8 cellular contexts compared by ENCODE assay signal in the genomic region with DNA sequence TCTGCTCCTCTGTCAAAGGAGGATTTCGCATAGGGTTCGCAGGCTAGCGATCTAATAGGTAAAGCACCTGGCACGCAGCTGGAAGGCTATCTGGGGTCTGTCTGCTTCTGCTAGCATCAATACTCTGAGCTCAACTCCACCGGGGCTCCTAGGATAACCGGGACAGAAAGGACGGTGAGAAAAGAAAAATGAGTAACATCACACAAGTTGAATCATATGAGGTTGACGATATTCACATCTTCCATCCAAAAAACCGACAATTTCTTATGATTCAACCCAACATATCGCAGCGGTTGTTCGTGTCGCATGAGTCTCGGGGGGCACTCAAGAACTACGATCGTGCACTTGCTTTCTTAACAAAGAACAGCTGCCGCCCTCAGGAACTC. TPM values are rescaled to one million over a fixed set of nuclear protein-coding genes. Genes with fewer than 3 reads are reported as not detected.
DNase-seq lines count a peak whose midpoint lies in the region; ATAC-seq and TF ChIP-seq lines count a peak whose summit lies in the region.

No MANE protein-coding gene starts in this region.

- peaks cover 61% of the 10 kb centered on the region for H3K27me3 Mint-ChIP-seq in activated B cell treated with CpG ODN at 0.5 μM for 24 hours

- H3K9me3 Mint-ChIP-seq in activated B cell treated with CpG ODN at 0.5 μM for 24 hours = peaks cover 2% of the 10 kb centered on the region

- H3K27me3 ChIP-seq in GM23248 (replicated peaks; ENCODE audit: insufficient read depth) = peaks cover 76% of the 10 kb centered on the region
- H3K27me3 ChIP-seq in iPS-18a (ENCODE audit: control insufficient read depth, insufficient read depth, low read length) = peaks cover 46% of the 10 kb centered on the region
- no peaks in the 10 kb centered on the region for H3K27me3 ChIP-seq in testis

- peaks cover 25% of the 10 kb centered on the region for H3K4me1 Mint-ChIP-seq in activated B cell treated with CpG ODN at 0.5 μM for 24 hours

- no peak overlapping the region for H3K27ac ChIP-seq in GM23248
- no peak overlapping the region for H3K27ac ChIP-seq in iPS-18a (ENCODE audit: low read length)
- H3K27ac ChIP-seq in testis = no peak overlapping the region

- no peak for TF ChIP-seq CTCF in activated B cell treated with CpG ODN at 0.5 μM for 24 hours (IDR thresholded peaks at IDR 0.05)
- no peak for TF ChIP-seq CTCF in testis (IDR thresholded peaks at IDR 0.05)

- intact Hi-C loops in activated B cell treated with CpG ODN at 0.5 μM for 24 hours (cut with micrococcal nuclease) = no loop called here
- intact Hi-C loops in testis (cut with DNase I; ENCODE audit: low total_unique reads) = no loop called here

- H3K36me3 ChIP-seq in GM23248 (ENCODE audit: low read depth) (no peaks in the 10 kb centered on the region), iPS-18a (ENCODE audit: control insufficient read depth, low read depth, low read length) (peaks cover 5% of the 10 kb centered on the region), testis (ENCODE audit: low read depth, missing control alignments) (no peaks in the 10 kb centered on the region)

- no peaks in the 10 kb centered on the region for H3K36me3 Mint-ChIP-seq in activated B cell treated with CpG ODN at 0.5 μM for 24 hours (ENCODE audit: low read depth)

- TF ChIP-seq POLR2A in testis (IDR thresholded peaks at IDR 0.05) = no peak

- DNase-seq in GM23248 (peak; percentile 8), activated B cell treated with CpG ODN at 0.5 μM for 24 hours (no peak), skeletal muscle cell (ENCODE audit: low read depth) (no peak), testis (no peak), NCI-H2171 treated with DMSO at 0.1 percent for 48 hours (lab: John Stamatoyannopoulos, UW) (no peak), NCI-H2107 (lab: John Stamatoyannopoulos, UW) (no peak)

- no peak overlapping the region for H3K9ac ChIP-seq in GM23248
- peak overlapping the region; percentile 88 for H3K9ac ChIP-seq in iPS-18a (ENCODE audit: low read length)

- H4K20me1 ChIP-seq in GM23248 (ENCODE audit: insufficient read depth) = no peaks in the 10 kb centered on the region

- H3K9me3 ChIP-seq in GM23248 (ENCODE audit: low read depth) (no peaks in the 10 kb centered on the region), iPS-18a (ENCODE audit: control insufficient read depth, low read depth, low read length) (no peaks in the 10 kb centered on the region), testis (no peaks in the 10 kb centered on the region)

- no peaks in the 10 kb centered on the region for H3F3A ChIP-seq in GM23248 (ENCODE audit: insufficient read depth)

- POLR2A ChIA-PET in activated B cell treated with CpG ODN at 0.5 μM for 24 hours (lab: Charles Lee) = no interaction called here

- 9 to 13% methylated on average over 17 of the region's 17 CpGs for WGBS in GM23248 (ENCODE audit: low coverage in 1 of 2, low lambda C conversion rate in 2 of 2, missing lambda C conversion rate in 2 of 2), 2 experiments
- 14 to 17% methylated on average over 17 of the region's 17 CpGs for WGBS in testis, 2 donors

- H3K4me3 ChIP-seq in GM23248 (no peak overlapping the region), iPS-18a (ENCODE audit: low read length) (peak overlapping the region; percentile 81), skeletal muscle cell (ENCODE audit: low read depth, low read length) (peak overlapping the region; percentile 30), testis (peak overlapping the region in 1 of 2 donors; percentile 48)

- ATAC-seq in activated B cell treated with CpG ODN at 0.5 μM for 24 hours (ENCODE audit: low read depth) (no peak), HG02852 (IDR thresholded peaks at IDR 0.05; ENCODE audit: unreplicated experiment) (no peak)

- H2AFZ ChIP-seq in GM23248 = 0 out of 2 replicates have a peak overlapping the region, but pooled peaks have one; percentile 38

- in situ Hi-C loops in GM23248 (cut with MboI) = no loop called here

- no peaks in the 10 kb centered on the region for H3K9me2 ChIP-seq in GM23248 (ENCODE audit: insufficient read depth)

- no peak overlapping the region for H3K4me2 ChIP-seq in GM23248 (ENCODE audit: unreplicated experiment)

- H3K4me1 ChIP-seq in GM23248 (ENCODE audit: insufficient read depth) (no peaks in the 10 kb centered on the region), iPS-18a (ENCODE audit: control insufficient read depth, low read depth, low read length) (peaks cover 13% of the 10 kb centered on the region), testis (peaks cover 6% of the 10 kb centered on the region)

- H3K4me3 Mint-ChIP-seq in activated B cell treated with CpG ODN at 0.5 μM for 24 hours = peak overlapping the region; percentile 75

- CTCF ChIA-PET in activated B cell treated with CpG ODN at 0.5 μM for 24 hours (lab: Charles Lee) = no interaction called here

- no peaks in the 10 kb centered on the region for H3K79me2 ChIP-seq in GM23248 (ENCODE audit: insufficient read depth)

- H3K27ac Mint-ChIP-seq in activated B cell treated with CpG ODN at 0.5 μM for 24 hours = no peak overlapping the region

RNA-seq across cellular contexts. Expression of a gene that starts 1.8 kb away (rescaled TPM):
- not detected in 2 replicates for total RNA-seq in GM23248 (2014; rRNA removed; shearing (Covaris generic))
- polyA plus RNA-seq in GM23248 (2016; fragmentation: Nextera tagmentation; extraction: Ambion mirVana) = not detected in 2 replicates
- not detected in 2 replicates for total RNA-seq in activated B cell treated with CpG ODN at 0.5 μM for 24 hours
- total RNA-seq in testis = 10 to 100 TPM; 24.5 to 25.4 TPM
- polyA plus RNA-seq in testis (ENCODE audit: insufficient read depth, low read depth, low replicate concordance) = 32.9 TPM

Comparison
In these comparisons a context has a peak if more than half of its experiments do, and no peak if none do; other contexts are left out.
1. RNA of a gene that starts 1.8 kb away (total RNA-seq): 24.5 to 25.4 TPM in testis; not detected in GM23248 and not detected in activated B cell treated with CpG ODN at 0.5 μM for 24 hours; every median in the first group is over 10 times any median in the second.